16 cellular contexts compared by ENCODE assay signal in genomic region chr10:29448125-29448524, GRCh38.
"Had no signal": no experiment of that assay in that cellular context is flagged by ENCODE, and none has a peak within 500 bp of the region (broad histone marks: within the 10 kb centered on the region; RNA-seq: fewer than 3 reads in every experiment).

No MANE protein-coding gene starts in this region.

- H3K9me3 ChIP-seq: lower lobe of right lung, tibial nerve, vagina had no signal

- H3K36me3 ChIP-seq: lower lobe of right lung, vagina, WERI-Rb-1 had no signal

- DNase-seq: activated CD4-positive, alpha-beta memory T cell treated with anti-CD3 and anti-CD28 coated beads for 36 hours; activated gamma-delta T cell; activated T-cell treated with anti-CD3 and anti-CD28 coated beads, Interleukin-2, amount 50 U/mL, for 4 hours; amniotic stem cell; dermis blood vessel endothelial cell; effector memory CD8-positive, alpha-beta T cell; foreskin melanocyte; immature natural killer cell; lower lobe of right lung; midbrain; stimulated activated CD4-positive, alpha-beta T cell treated with anti-CD3 and anti-CD28 coated beads, Interleukin-12 subunit alpha, Interleukin-12 subunit beta, amount 100 ng/mL, for 4 hours; stimulated activated CD4-positive, alpha-beta T cell treated with anti-CD3 and anti-CD28 coated beads, Interleukin-2, amount 100 ng/mL, for 24 hours; WERI-Rb-1 had no signal

- H3K4me3 ChIP-seq: lower lobe of right lung, tibial nerve, vagina had no signal

- H3K27ac ChIP-seq: epithelial cell of prostate, lower lobe of right lung, tibial nerve, vagina, WERI-Rb-1 had no signal

- H3K27me3 ChIP-seq: tibial nerve, vagina had no signal
